In the genomic region with DNA sequence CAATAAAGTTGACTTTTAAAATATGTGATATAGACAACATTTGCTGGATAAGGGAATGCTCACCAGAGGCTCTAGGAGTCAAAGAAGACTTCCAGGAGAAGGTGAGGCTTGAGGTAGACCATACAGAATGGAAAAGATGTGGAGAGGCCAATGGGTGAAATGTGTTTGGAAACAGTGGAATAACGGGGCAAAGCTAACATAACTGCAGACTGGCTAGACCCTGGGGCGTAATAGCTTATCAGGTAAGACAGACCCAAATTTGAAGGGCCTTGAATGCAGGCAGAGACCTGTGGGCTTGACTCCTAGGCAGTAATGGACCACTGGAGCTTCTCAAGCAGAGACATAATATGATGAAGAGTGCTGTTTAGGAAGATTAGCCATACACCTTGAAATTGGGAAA, we compare ENCODE assay signal across 37 cellular contexts. TPM values are rescaled to one million over a fixed set of nuclear protein-coding genes. Genes with fewer than 3 reads are reported as not detected.
"Had no signal": no experiment of that assay in that cellular context is flagged by ENCODE, and none has a peak within 500 bp of the region (broad histone marks: within the 10 kb centered on the region; RNA-seq: fewer than 3 reads in every experiment).

No MANE protein-coding gene starts in this region.

- H3K4me2 ChIP-seq: KMS-11 had no signal

- H3K27me3 ChIP-seq: MG63 had no signal

- H3K9ac ChIP-seq: KMS-11 had no signal

- H3K27ac ChIP-seq: KMS-11 had no signal

- H3K4me3 ChIP-seq: MG63 had no signal

- DNase-seq: Karpas-422, Kasumi-1, MG63, MM.1S, MV-4-11, NCI-H1048, NCI-H1092, NCI-H1092 treated with DMSO at 0.1 percent for 48 hours, NCI-H1105, NCI-H1105 treated with DMSO at 0.1 percent for 48 hours, NCI-H1417 treated with DMSO at 0.1 percent for 48 hours, NCI-H1436, NCI-H1436 treated with DMSO at 0.1 percent for 48 hours, NCI-H146, NCI-H1694, NCI-H1694 treated with DMSO at 0.1 percent for 48 hours, NCI-H187, NCI-H187 treated with DMSO at 0.1 percent for 48 hours, NCI-H1930, NCI-H2029, NCI-H2029 treated with DMSO at 0.1 percent for 48 hours, NCI-H2081, NCI-H2081 treated with DMSO at 0.1 percent for 48 hours, NCI-H2107, NCI-H2171, NCI-H2171 treated with DMSO at 0.1 percent for 48 hours, NCI-H2227 treated with DMSO at 0.1 percent for 48 hours, NCI-H226, NCI-H345, NCI-H446, NCI-H446 treated with DMSO at 0.1 percent for 48 hours, NCI-H510A, NCI-H510A treated with DMSO at 0.1 percent for 48 hours had no signal

- H3K9me3 ChIP-seq: MG63 had no signal

- H3K36me3 ChIP-seq: MG63 had no signal

RNA-seq across cellular contexts. Expression of a gene that starts 25.4 kb away (rescaled TPM):
- total RNA-seq: LHCN-M2, M059J, NCI-H460 had no signal
